ENCODE assay signal across 16 cellular contexts in genomic region chr17:13140750-13141149, GRCh38.
DNase-seq lines count a peak whose midpoint lies in the region; ATAC-seq and TF ChIP-seq lines count a peak whose summit lies in the region.
"Had no signal": no experiment of that assay in that cellular context is flagged by ENCODE, and none has a peak within 500 bp of the region (broad histone marks: within the 10 kb centered on the region; RNA-seq: fewer than 3 reads in every experiment).

No MANE protein-coding gene starts in this region.

- H3K27ac ChIP-seq in gastroesophageal sphincter: no peak overlapping the region
- H3K27ac ChIP-seq: breast epithelium, left lung had no signal

- peaks cover 16% of the 10 kb centered on the region for H3K9me3 Mint-ChIP-seq in neural crest cell

- DNase-seq in Daoy (ENCODE audit: low read depth) (peak; percentile 11), NCI-H146 (lab: John Stamatoyannopoulos, UW) (peak; percentile 76), ecto neural progenitor cell (ENCODE audit: low spot score) (peak; percentile 59), neural crest cell (ENCODE audit: low read depth, low spot score) (peak; percentile 31), NK-92 (lab: John Stamatoyannopoulos, UW; ENCODE audit: unreplicated experiment) (no peak), posterior vena cava (ENCODE audit: low spot score) (no peak)
- DNase-seq: activated naive CD4-positive, alpha-beta T cell; CD4-positive, alpha-beta T cell; Kasumi-1; left lung; naive thymus-derived CD8-positive, alpha-beta T cell; stimulated activated naive CD4-positive, alpha-beta T cell treated with Interleukin-2 at 50 U/mL for 16 hours had no signal

- peaks cover 24% of the 10 kb centered on the region for H3K36me3 Mint-ChIP-seq in neural crest cell (ENCODE audit: low read depth)

- H3K27me3 ChIP-seq in gastroesophageal sphincter: no peaks in the 10 kb centered on the region
- H3K27me3 ChIP-seq: breast epithelium, left lung had no signal

- H3K4me3 Mint-ChIP-seq in neural crest cell: peak overlapping the region; percentile 80
- H3K4me3 Mint-ChIP-seq: CD4-positive, alpha-beta T cell; naive thymus-derived CD8-positive, alpha-beta T cell had no signal

- H3K27me3 Mint-ChIP-seq in neural crest cell (ENCODE audit: low read depth): no peaks in the 10 kb centered on the region
- H3K27me3 Mint-ChIP-seq: CD4-positive, alpha-beta T cell had no signal

- H3K27ac Mint-ChIP-seq in neural crest cell (ENCODE audit: unreplicated experiment): peak overlapping the region; percentile 93
- H3K27ac Mint-ChIP-seq: CD4-positive, alpha-beta T cell; naive thymus-derived CD8-positive, alpha-beta T cell had no signal

- TF ChIP-seq POLR2A in gastroesophageal sphincter (IDR thresholded peaks at IDR 0.05): no peak

- H3K4me3 ChIP-seq in gastroesophageal sphincter: no peak overlapping the region
- H3K4me3 ChIP-seq: breast epithelium, left lung had no signal

- 0 to 48% methylated on average over 1 to 2 of the region's 2 CpGs for WGBS in gastroesophageal sphincter (ENCODE audit: low coverage in 1 of 2), 2 donors

- no peak for TF ChIP-seq EP300 in gastroesophageal sphincter (IDR thresholded peaks at IDR 0.05)

- H3K4me1 ChIP-seq in gastroesophageal sphincter: no peaks in the 10 kb centered on the region
- H3K4me1 ChIP-seq: breast epithelium, left lung had no signal

- H3K4me1 Mint-ChIP-seq in neural crest cell: peaks cover 45% of the 10 kb centered on the region
- H3K4me1 Mint-ChIP-seq: naive thymus-derived CD8-positive, alpha-beta T cell had no signal

- intact Hi-C loops in posterior vena cava (cut with DNase I): no loop called here

- H3K9me3 ChIP-seq in gastroesophageal sphincter: no peaks in the 10 kb centered on the region

- no peaks in the 10 kb centered on the region for H3K36me3 ChIP-seq in gastroesophageal sphincter
- H3K36me3 ChIP-seq: breast epithelium, left lung had no signal

- no peak for TF ChIP-seq CTCF in neural crest cell (conservative IDR thresholded peaks at IDR 0.05)
- TF ChIP-seq CTCF in gastroesophageal sphincter (IDR thresholded peaks at IDR 0.05): no peak

- ATAC-seq in gastroesophageal sphincter (no peak), esophagus mucosa (no peak)
- ATAC-seq: HCT116; left lung; naive thymus-derived CD8-positive, alpha-beta T cell had no signal

Comparison
In these comparisons a context has a peak if more than half of its experiments do, and no peak if none do; other contexts are left out.
1. DNase-seq: peak in Daoy (single experiment), NCI-H146 (single experiment), ecto neural progenitor cell (single experiment) and neural crest cell (single experiment); none in NK-92 (single experiment) and posterior vena cava (single experiment).